9 cellular contexts compared by ENCODE assay signal in genomic region chr5:57889558-57889957, GRCh38.
DNase-seq lines count a peak whose midpoint lies in the region; ATAC-seq and TF ChIP-seq lines count a peak whose summit lies in the region.
"Had no signal": no experiment of that assay in that cellular context is flagged by ENCODE, and none has a peak within 500 bp of the region (broad histone marks: within the 10 kb centered on the region; RNA-seq: fewer than 3 reads in every experiment).

No MANE protein-coding gene starts in this region.

- H3K4me3 ChIP-seq in GM12865 (ENCODE audit: low read depth, low read length) (no peak overlapping the region), fibroblast of pulmonary artery (replicated peaks; ENCODE audit: low read depth, low read length) (no peak overlapping the region)

- no peak for ATAC-seq in activated CD4-positive, CD25-positive, alpha-beta regulatory T cell treated with anti-CD3 and anti-CD28 coated beads, Interleukin-2, amount 50 U/mL, for 24 hours
- no peak for ATAC-seq in GM21381 (IDR thresholded peaks at IDR 0.05; ENCODE audit: unreplicated experiment)

- TF ChIP-seq CTCF in GM12865 (IDR thresholded peaks at IDR 0.05; ENCODE audit: insufficient read depth, low read depth, low read length, missing control alignments) (no peak), fibroblast of pulmonary artery (IDR thresholded peaks at IDR 0.05; ENCODE audit: low read length, missing control alignments) (peak; percentile 43)

- DNase-seq in GM12865 (ENCODE audit: low read depth) (peak; percentile 1), SHP77 treated with DMSO at 0.1 percent for 48 hours (lab: John Stamatoyannopoulos, UW) (peak; percentile 16), fibroblast of pulmonary artery (ENCODE audit: low read depth) (peak; percentile 68), renal cortical epithelial cell (ENCODE audit: low read depth) (peak; percentile 99), NOMO-1 treated with DMSO at 0.1 percent for 48 hours (lab: John Stamatoyannopoulos, UW; ENCODE audit: unreplicated experiment) (no peak)
- DNase-seq in stimulated activated naive CD4-positive, alpha-beta T cell treated with Interleukin-2 at 50 U/mL for 16 hours (lab: John Stamatoyannopoulos, UW), result no peak
- DNase-seq: NCI-H187 had no signal

Comparison
In these comparisons a context has a peak if more than half of its experiments do, and no peak if none do; other contexts are left out.
1. DNase-seq: peak in GM12865 (single experiment), SHP77 treated with DMSO at 0.1 percent for 48 hours (single experiment), fibroblast of pulmonary artery (single experiment) and renal cortical epithelial cell (single experiment); none in stimulated activated naive CD4-positive, alpha-beta T cell treated with Interleukin-2 at 50 U/mL for 16 hours (single experiment) and NOMO-1 treated with DMSO at 0.1 percent for 48 hours (single experiment).